8 cellular contexts compared by ENCODE assay signal in genomic region chr22:30386960-30387848, GRCh38. TPM values are rescaled to one million over a fixed set of nuclear protein-coding genes. Genes with fewer than 3 reads are reported as not detected.
DNase-seq lines count a peak whose midpoint lies in the region; ATAC-seq and TF ChIP-seq lines count a peak whose summit lies in the region.

RNF215 (minus strand) TSS chr22:30387411; CDS start chr22:30387313, 98 bp downstream.

- peak within 1 kb of the TSS; percentile 77 for H3K4me3 Mint-ChIP-seq in activated naive CD8-positive, alpha-beta T cell treated with anti-CD3 and anti-CD28 coated beads, Interleukin-2, amount 50 U/mL, for 24 hours

- intact Hi-C loops in transverse colon (cut with DNase I; ENCODE audit: low total_unique reads), result loop anchor here (1.0 to 10.0 kb wide), 2 partner anchors 99 to 282 kb away; no protein-coding TSS in a partner anchor

- no peaks in the 10 kb centered on the region for H3K27me3 Mint-ChIP-seq in activated naive CD8-positive, alpha-beta T cell treated with anti-CD3 and anti-CD28 coated beads, Interleukin-2, amount 50 U/mL, for 24 hours

- H3K36me3 ChIP-seq in cardiac muscle cell (no peaks in the 10 kb centered on the region), transverse colon (no peaks in the 10 kb centered on the region)

- H3K9me3 ChIP-seq in cardiac muscle cell (ENCODE audit: low read depth), result no peaks in the 10 kb centered on the region
- no peaks in the 10 kb centered on the region for H3K9me3 ChIP-seq in transverse colon

- 1% methylated on average over 68 of the region's 95 CpGs; no CpG with 5 or more reads in 1 of the 2 donors for WGBS in transverse colon (ENCODE audit: low coverage in 1 of 2), 2 donors

- H3K4me3 ChIP-seq in LNCaP clone FGC (ENCODE audit: low read depth, low read length) (peak within 1 kb of the TSS; percentile 70), cardiac muscle cell (peak within 1 kb of the TSS; percentile 52), transverse colon (peak within 1 kb of the TSS; percentile 51 to 70 (median 59))

- DNase-seq in EH (ENCODE audit: low read depth) (peak; percentile 80), LNCaP clone FGC (ENCODE audit: low read depth) (no peak), SW 1271 (lab: John Stamatoyannopoulos, UW) (peak; percentile 15 to 61), cardiac muscle cell (ENCODE audit: low read depth in 1 of 2, low spot score in 1 of 2) (peak; percentile 85 to 91), pons (ENCODE audit: low spot score) (peak; percentile 74), transverse colon (peak; percentile 88)
- DNase-seq in activated naive CD8-positive, alpha-beta T cell treated with anti-CD3 and anti-CD28 coated beads, Interleukin-2, amount 50 U/mL, for 24 hours, result peak; percentile 85

- TF ChIP-seq POLR2A in transverse colon (IDR thresholded peaks at IDR 0.05), result no peak

- peaks cover 40% of the 10 kb centered on the region for H3K4me1 Mint-ChIP-seq in activated naive CD8-positive, alpha-beta T cell treated with anti-CD3 and anti-CD28 coated beads, Interleukin-2, amount 50 U/mL, for 24 hours

- H3K27me3 ChIP-seq in cardiac muscle cell (no peaks in the 10 kb centered on the region), transverse colon (no peaks in the 10 kb centered on the region)

- H3K27ac Mint-ChIP-seq in activated naive CD8-positive, alpha-beta T cell treated with anti-CD3 and anti-CD28 coated beads, Interleukin-2, amount 50 U/mL, for 24 hours, result peak within 1 kb of the TSS; percentile 42

- in situ Hi-C loops in transverse colon (cut with MboI; ENCODE audit: low pct_ligation_motif_present in 1 of 4, low pct_unique_long_range_greater_than_20kb in 1 of 4, low sequenced_read_pairs in 3 of 4), result loop anchor here (10.0 to 25.0 kb wide), 6 partner anchors 100 to 282 kb away; partner anchors contain the start of genes CASTOR1 (in 2 of the 4) and OSM (in 1 of the 4)

- no peak for TF ChIP-seq EP300 in transverse colon (IDR thresholded peaks at IDR 0.05; ENCODE audit: low read depth)

- TF ChIP-seq CTCF in LNCaP clone FGC (IDR thresholded peaks at IDR 0.05; ENCODE audit: control insufficient read depth, extremely low read depth, insufficient read depth), result peak; percentile 87
- TF ChIP-seq CTCF in cardiac muscle cell (IDR thresholded peaks at IDR 0.05; ENCODE audit: low read depth, low read length), result peak; percentile 76
- TF ChIP-seq CTCF in transverse colon (IDR thresholded peaks at IDR 0.05), result peak; percentile 90 to 96 (median 92)

- no peaks in the 10 kb centered on the region for H3K36me3 Mint-ChIP-seq in activated naive CD8-positive, alpha-beta T cell treated with anti-CD3 and anti-CD28 coated beads, Interleukin-2, amount 50 U/mL, for 24 hours (ENCODE audit: low read depth)

- ATAC-seq in GM21786 (IDR thresholded peaks at IDR 0.05; ENCODE audit: unreplicated experiment), result peak; percentile 62
- ATAC-seq in activated naive CD8-positive, alpha-beta T cell treated with anti-CD3 and anti-CD28 coated beads, Interleukin-2, amount 50 U/mL, for 24 hours, result peak; percentile 69

- H3K27ac ChIP-seq in cardiac muscle cell (peak within 1 kb of the TSS; percentile 63), transverse colon (peak within 1 kb of the TSS; percentile 71 to 85 (median 76))

- no peaks in the 10 kb centered on the region for H3K9me3 Mint-ChIP-seq in activated naive CD8-positive, alpha-beta T cell treated with anti-CD3 and anti-CD28 coated beads, Interleukin-2, amount 50 U/mL, for 24 hours

- H3K4me1 ChIP-seq in cardiac muscle cell (ENCODE audit: low read depth), result peaks cover 4% of the 10 kb centered on the region
- H3K4me1 ChIP-seq in transverse colon, result peaks cover 6 to 14% (median 11%) of the 10 kb centered on the region in 4 donors

RNA-seq across cellular contexts. Expression of gene RNF215, which starts in this region (rescaled TPM):
- total RNA-seq in cardiac muscle cell (30.4 and 39.8 TPM in 2 replicates), transverse colon (10 to 100 TPM in 2 of 4 donors, 1 to 10 TPM in 2; 3.2 to 65.5 (median 9.8) TPM)
- polyA plus RNA-seq in cardiac muscle cell, result 9.5 and 13.1 TPM in 2 replicates
